Comparison of ENCODE assay signal across 31 cellular contexts in the genomic region with DNA sequence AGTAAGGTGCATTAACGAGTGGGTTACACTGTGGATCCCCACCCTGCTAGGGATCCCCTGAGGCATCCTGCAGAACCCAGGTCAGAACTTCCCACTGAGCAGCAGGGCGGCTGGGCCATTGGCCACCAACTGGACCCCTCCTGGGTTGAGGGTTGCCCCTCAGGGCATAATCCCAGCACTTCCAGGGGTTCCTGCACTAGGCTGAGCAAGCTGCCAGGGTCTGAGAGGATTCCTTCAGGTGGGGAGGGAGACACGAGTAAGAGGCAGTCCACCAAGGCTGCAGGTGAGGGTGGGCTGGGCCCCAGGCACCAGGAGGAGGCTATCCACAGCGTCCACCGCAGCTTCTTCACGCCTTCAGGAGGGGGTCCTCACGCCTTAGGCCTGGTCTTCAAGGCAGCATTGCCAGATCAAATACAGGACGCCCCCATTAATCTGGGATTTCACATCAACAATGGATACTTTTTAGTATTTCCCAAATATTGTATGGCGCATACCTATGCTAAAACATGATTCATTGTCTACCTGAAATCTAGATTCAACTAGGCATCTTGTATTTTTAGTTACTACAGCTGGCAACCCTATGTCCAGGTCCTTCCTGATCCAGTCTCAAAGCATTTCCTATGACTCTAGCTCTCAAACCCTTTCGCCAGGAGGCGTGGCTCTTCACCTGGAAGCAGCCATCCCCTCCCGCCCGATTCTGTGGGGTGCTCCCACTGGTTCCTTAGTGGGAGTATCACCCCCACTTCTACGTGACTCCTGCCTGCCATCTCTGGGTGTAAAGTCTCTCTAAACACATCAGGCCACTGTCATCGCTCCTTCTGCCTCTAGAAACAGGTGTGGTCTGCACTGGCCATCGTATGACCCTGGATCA.
"Had no signal": no experiment of that assay in that cellular context is flagged by ENCODE, and none has a peak within 500 bp of the region (broad histone marks: within the 10 kb centered on the region; RNA-seq: fewer than 3 reads in every experiment).

No MANE protein-coding gene starts in this region.

- H3K9me3 ChIP-seq: gastrocnemius medialis, mucosa of descending colon, thoracic aorta, uterus had no signal

- FAIRE-seq: bronchial epithelial cell, TTC549 had no signal

- H3K9me3 Mint-ChIP-seq: activated CD4-positive, alpha-beta memory T cell treated with anti-CD3 and anti-CD28 coated beads, Interleukin-2, amount 10 ng/mL, durations not matched to agents 7 days and 5 days; activated CD4-positive, alpha-beta T cell treated with anti-CD3 and anti-CD28 coated beads, Interleukin-2, amount 10 ng/mL, durations not matched to agents 24 days and 14 days; activated naive CD4-positive, alpha-beta T cell treated with anti-CD3 and anti-CD28 coated beads, Interleukin-2, amount 50 U/mL, for 72 hours; activated T-cell treated with anti-CD3 and anti-CD28 coated beads, Interleukin-2, amount 50 U/mL, for 24 hours; activated T-helper 17 cell treated with anti-CD3 and anti-CD28 coated beads, Interleukin-2, amount 50 U/mL, for 72 hours; effector memory CD8-positive, alpha-beta T cell; immature natural killer cell; natural killer cell treated with Interleukin-12 subunit alpha and Interleukin-12 subunit beta and Interleukin-15 and Interleukin-18, amount 100 ng/mL, for 72 hours; T-helper 2 cell treated with Interferon-gamma antibody and Interleukin-4, amounts not matched to agents 5 μg/mL and 100 μg/mL, for 36 hours; type B pancreatic cell had no signal

- DNase-seq: activated CD4-positive, alpha-beta memory T cell treated with anti-CD3 and anti-CD28 coated beads, Interleukin-2, amount 10 ng/mL, durations not matched to agents 7 days and 5 days; activated CD4-positive, alpha-beta T cell treated with anti-CD3 and anti-CD28 coated beads, Interleukin-2, amount 10 ng/mL, durations not matched to agents 24 days and 14 days; activated CD8-positive, alpha-beta memory T cell treated with anti-CD3 and anti-CD28 coated beads, Interleukin-2, amount 50 U/mL, for 48 hours; activated gamma-delta T cell treated with Interleukin-2 at 50 U/mL for 16 hours; activated T-cell treated with anti-CD3 and anti-CD28 coated beads, Interleukin-2, amount 50 U/mL, for 24 hours; cerebellar nuclear complex; effector memory CD8-positive, alpha-beta T cell; erythroblast; glutamatergic neuron; hippocampal formation; immature natural killer cell; retina; stimulated activated CD4-positive, alpha-beta T cell treated with anti-CD3 and anti-CD28 coated beads, Interleukin-2, amount 100 ng/mL, for 48 hours; T-helper 1 cell; uterus; WERI-Rb-1 had no signal

- H3K27ac Mint-ChIP-seq: activated CD4-positive, alpha-beta memory T cell treated with anti-CD3 and anti-CD28 coated beads, Interleukin-2, amount 10 ng/mL, durations not matched to agents 7 days and 5 days; activated CD4-positive, alpha-beta T cell treated with anti-CD3 and anti-CD28 coated beads, Interleukin-2, amount 10 ng/mL, durations not matched to agents 24 days and 14 days; activated naive CD4-positive, alpha-beta T cell treated with anti-CD3 and anti-CD28 coated beads, Interleukin-2, amount 50 U/mL, for 72 hours; activated T-cell treated with anti-CD3 and anti-CD28 coated beads, Interleukin-2, amount 50 U/mL, for 24 hours; activated T-helper 17 cell treated with anti-CD3 and anti-CD28 coated beads, Interleukin-2, amount 50 U/mL, for 72 hours; natural killer cell treated with Interleukin-12 subunit alpha and Interleukin-12 subunit beta and Interleukin-15 and Interleukin-18, amount 100 ng/mL, for 72 hours; progenitor cell of endocrine pancreas; T-helper 2 cell treated with Interferon-gamma antibody and Interleukin-4, amounts not matched to agents 5 μg/mL and 100 μg/mL, for 36 hours; type B pancreatic cell had no signal

- H3K36me3 ChIP-seq: gastrocnemius medialis, thoracic aorta, uterus, WERI-Rb-1 had no signal

- H3K27ac ChIP-seq: coronary artery, uterus, WERI-Rb-1 had no signal

- H3K36me3 Mint-ChIP-seq: immature natural killer cell; natural killer cell treated with Interleukin-12 subunit alpha and Interleukin-12 subunit beta and Interleukin-15 and Interleukin-18, amount 100 ng/mL, for 72 hours; type B pancreatic cell had no signal

- H3K27me3 ChIP-seq: gastrocnemius medialis, uterus had no signal

- H3K4me3 ChIP-seq: coronary artery, gastrocnemius medialis, mucosa of descending colon, thoracic aorta, uterus had no signal

- ATAC-seq: activated CD4-positive, CD25-positive, alpha-beta regulatory T cell treated with anti-CD3 and anti-CD28 coated beads, Interleukin-2, amount 50 U/mL, for 24 hours; activated naive CD4-positive, alpha-beta T cell treated with anti-CD3 and anti-CD28 coated beads, Interleukin-2, amount 50 U/mL, for 72 hours; activated T-helper 17 cell treated with anti-CD3 and anti-CD28 coated beads, Interleukin-2, amount 50 U/mL, for 72 hours; effector memory CD8-positive, alpha-beta T cell; gastrocnemius medialis; left lobe of liver; mucosa of descending colon; natural killer cell treated with Interleukin-12 subunit alpha and Interleukin-12 subunit beta and Interleukin-15 and Interleukin-18, amount 100 ng/mL, for 72 hours; stimulated activated naive CD8-positive, alpha-beta T cell treated with anti-CD3 and anti-CD28 coated beads, Interleukin-15, Interleukin-2, amounts not matched to agents 100 U/mL and 50 U/mL, for 24 hours had no signal

- H3K27me3 Mint-ChIP-seq: activated CD4-positive, alpha-beta memory T cell treated with anti-CD3 and anti-CD28 coated beads, Interleukin-2, amount 10 ng/mL, durations not matched to agents 7 days and 5 days; activated T-cell treated with anti-CD3 and anti-CD28 coated beads, Interleukin-2, amount 50 U/mL, for 24 hours; activated T-helper 17 cell treated with anti-CD3 and anti-CD28 coated beads, Interleukin-2, amount 50 U/mL, for 72 hours; effector memory CD8-positive, alpha-beta T cell; natural killer cell treated with Interleukin-12 subunit alpha and Interleukin-12 subunit beta and Interleukin-15 and Interleukin-18, amount 100 ng/mL, for 72 hours had no signal

- H3K4me3 Mint-ChIP-seq: activated CD4-positive, alpha-beta memory T cell treated with anti-CD3 and anti-CD28 coated beads, Interleukin-2, amount 10 ng/mL, durations not matched to agents 7 days and 5 days; activated CD4-positive, alpha-beta T cell treated with anti-CD3 and anti-CD28 coated beads, Interleukin-2, amount 10 ng/mL, durations not matched to agents 24 days and 14 days; activated T-cell treated with anti-CD3 and anti-CD28 coated beads, Interleukin-2, amount 50 U/mL, for 24 hours; activated T-helper 17 cell treated with anti-CD3 and anti-CD28 coated beads, Interleukin-2, amount 50 U/mL, for 72 hours; effector memory CD8-positive, alpha-beta T cell; natural killer cell treated with Interleukin-12 subunit alpha and Interleukin-12 subunit beta and Interleukin-15 and Interleukin-18, amount 100 ng/mL, for 72 hours; T-helper 2 cell treated with Interferon-gamma antibody and Interleukin-4, amounts not matched to agents 5 μg/mL and 100 μg/mL, for 36 hours; type B pancreatic cell had no signal
